In genomic region chr7:139775829-139776266, GRCh38 we compare ENCODE assay signal across 7 cellular contexts. TPM values are rescaled to one million over a fixed set of nuclear protein-coding genes. Genes with fewer than 3 reads are reported as not detected.
DNase-seq lines count a peak whose midpoint lies in the region; ATAC-seq and TF ChIP-seq lines count a peak whose summit lies in the region.

No MANE protein-coding gene starts in this region.

- no peaks in the 10 kb centered on the region for H3K36me3 ChIP-seq in OCI-LY7 (ENCODE audit: insufficient read depth, low read length)
- H3K36me3 ChIP-seq in naive thymus-derived CD4-positive, alpha-beta T cell (ENCODE audit: control insufficient read depth in 2 of 3, insufficient read depth in 3 of 3, low read length in 3 of 3) = peaks cover 0 to 5% (median 0%) of the 10 kb centered on the region in 3 experiments

- no peaks in the 10 kb centered on the region for H4K20me1 ChIP-seq in OCI-LY7 (ENCODE audit: insufficient read depth, low read length)

- H3K9me2 ChIP-seq in OCI-LY7 (ENCODE audit: insufficient read depth, low read length) = no peaks in the 10 kb centered on the region

- no peaks in the 10 kb centered on the region for H3K79me2 ChIP-seq in OCI-LY7 (ENCODE audit: insufficient read depth, low read depth, low read length)

- peak overlapping the region; percentile 97 to 99 for H3K4me3 Mint-ChIP-seq in activated T-cell treated with anti-CD3 and anti-CD28 coated beads, Interleukin-2, amount 50 U/mL, for 72 hours
- peak overlapping the region; percentile 94 to 100 (median 98) for H3K4me3 Mint-ChIP-seq in naive thymus-derived CD4-positive, alpha-beta T cell

- TF ChIP-seq CTCF in GM12875 (IDR thresholded peaks at IDR 0.05; ENCODE audit: borderline replicate concordance, insufficient read depth, low read depth, low read length) (peak; percentile 64), OCI-LY7 (conservative IDR thresholded peaks at IDR 0.05; ENCODE audit: low read length) (peak; percentile 90), fibroblast of mammary gland (conservative IDR thresholded peaks at IDR 0.05; ENCODE audit: control insufficient read depth, insufficient read depth, low read depth, low read length) (peak; percentile 73)

- peak overlapping the region; percentile 99 for H3K4me2 ChIP-seq in OCI-LY7 (ENCODE audit: low read length)

- DNase-seq in HUDEP-2 (lab: John Stamatoyannopoulos, UW; ENCODE audit: unreplicated experiment in 76 of 76) (peak in 59 of 76 experiments; percentile 4 to 70 (median 39)), OCI-LY7 (ENCODE audit: low spot score) (peak; percentile 81), fibroblast of mammary gland (ENCODE audit: low read depth) (peak; percentile 91)
- peak; percentile 49 to 61 for DNase-seq in activated T-cell treated with anti-CD3 and anti-CD28 coated beads, Interleukin-2, amount 50 U/mL, for 72 hours
- DNase-seq in naive thymus-derived CD4-positive, alpha-beta T cell = peak in 8 of 9 donors; percentile 17 to 58 (median 46)

- ATAC-seq in activated T-cell treated with anti-CD3 and anti-CD28 coated beads, Interleukin-2, amount 50 U/mL, for 72 hours (replicated peaks in 1 of 2) = peak; percentile 10 to 11
- ATAC-seq in naive thymus-derived CD4-positive, alpha-beta T cell = peak; percentile 54

- no peaks in the 10 kb centered on the region for H3K9me3 ChIP-seq in OCI-LY7 (ENCODE audit: low read length)
- H3K9me3 ChIP-seq in naive thymus-derived CD4-positive, alpha-beta T cell (ENCODE audit: control insufficient read depth in 2 of 3, low read length in 3 of 3) = no peaks in the 10 kb centered on the region

- BruUV-seq in OCI-LY7 (replicated peaks; lab: Mats Ljungman, UMichigan) = no TSS peak

- peak overlapping the region; percentile 58; the same call in 1 of the 2 replicates for H2AFZ ChIP-seq in OCI-LY7 (ENCODE audit: low read length)

- H3K4me3 ChIP-seq in GM12875 (ENCODE audit: low read depth, low read length) (peak overlapping the region; percentile 89), OCI-LY7 (ENCODE audit: low read depth, low read length, poor library complexity, severe bottlenecking) (peak overlapping the region; percentile 76), fibroblast of mammary gland (ENCODE audit: control insufficient read depth, low read depth, low read length) (peak overlapping the region; percentile 97)
- H3K4me3 ChIP-seq in naive thymus-derived CD4-positive, alpha-beta T cell (ENCODE audit: low read length) = peak overlapping the region; percentile 85

- H3K4me1 Mint-ChIP-seq in activated T-cell treated with anti-CD3 and anti-CD28 coated beads, Interleukin-2, amount 50 U/mL, for 72 hours (ENCODE audit: low read depth) = peaks cover 71% of the 10 kb centered on the region
- H3K4me1 Mint-ChIP-seq in naive thymus-derived CD4-positive, alpha-beta T cell = peaks cover 60 to 75% (median 72%) of the 10 kb centered on the region in 7 donors

- intact Hi-C loops in OCI-LY7 (cut with micrococcal nuclease; ENCODE audit: unreplicated experiment) = loop anchor here (1.0 to 10.0 kb wide), 4 partner anchors 129 to 399 kb away; partner anchors contain the start of gene KDM7A
- intact Hi-C loops in naive thymus-derived CD4-positive, alpha-beta T cell (cut with micrococcal nuclease) = loop anchor here (1.0 to 10.0 kb wide), 20 partner anchors 9 to 699 kb away; partner anchors contain the start of genes KDM7A (in 2 of the 2), FMC1 (in 1 of the 2), MKRN1 (in 1 of the 2) and PARP12 (in 1 of the 2)

- no peaks in the 10 kb centered on the region for H3K27me3 ChIP-seq in naive thymus-derived CD4-positive, alpha-beta T cell (ENCODE audit: control insufficient read depth in 2 of 2, insufficient read depth in 2 of 2, low read length in 2 of 2)

- POLR2A ChIA-PET in OCI-LY7 (lab: Charles Lee) = no interaction called here
- POLR2A ChIA-PET in naive thymus-derived CD4-positive, alpha-beta T cell (lab: Charles Lee) = no interaction called here

- no peaks in the 10 kb centered on the region for H3K9me3 Mint-ChIP-seq in activated T-cell treated with anti-CD3 and anti-CD28 coated beads, Interleukin-2, amount 50 U/mL, for 72 hours
- H3K9me3 Mint-ChIP-seq in naive thymus-derived CD4-positive, alpha-beta T cell = no peaks in the 10 kb centered on the region

- CTCF ChIA-PET in OCI-LY7 (lab: Charles Lee; ENCODE audit: unreplicated experiment) = no interaction called here
- CTCF ChIA-PET in naive thymus-derived CD4-positive, alpha-beta T cell (lab: Charles Lee) = no interaction called here

- no peak overlapping the region for H3K27ac Mint-ChIP-seq in activated T-cell treated with anti-CD3 and anti-CD28 coated beads, Interleukin-2, amount 50 U/mL, for 72 hours
- peak overlapping the region; percentile 92 to 98 (median 96) for H3K27ac Mint-ChIP-seq in naive thymus-derived CD4-positive, alpha-beta T cell

- H3K27ac ChIP-seq in OCI-LY7 (ENCODE audit: low read depth, low read length, poor library complexity, severe bottlenecking) (no peak overlapping the region), temporal lobe (ENCODE audit: low read depth, low read length) (peak overlapping the region; percentile 93)
- H3K27ac ChIP-seq in naive thymus-derived CD4-positive, alpha-beta T cell (ENCODE audit: low read depth, low read length) = peak overlapping the region; percentile 89

- H3K27me3 Mint-ChIP-seq in activated T-cell treated with anti-CD3 and anti-CD28 coated beads, Interleukin-2, amount 50 U/mL, for 72 hours (ENCODE audit: low read depth) = peaks cover 19% of the 10 kb centered on the region
- H3K27me3 Mint-ChIP-seq in naive thymus-derived CD4-positive, alpha-beta T cell = peaks cover 0 to 18% (median 0%) of the 10 kb centered on the region in 5 donors

- H3K4me1 ChIP-seq in OCI-LY7 (ENCODE audit: insufficient read depth, low read length, poor library complexity, severe bottlenecking) = peaks cover 23% of the 10 kb centered on the region
- peaks cover 8 to 35% of the 10 kb centered on the region in 2 donors for H3K4me1 ChIP-seq in naive thymus-derived CD4-positive, alpha-beta T cell (ENCODE audit: control insufficient read depth in 2 of 2, insufficient read depth in 2 of 2, low read length in 2 of 2)

- H3K36me3 Mint-ChIP-seq in activated T-cell treated with anti-CD3 and anti-CD28 coated beads, Interleukin-2, amount 50 U/mL, for 72 hours (ENCODE audit: insufficient read depth in 2 of 2) = peaks cover 7% of the 10 kb centered on the region in 2 donors
- peaks cover 0 to 12% (median 5%) of the 10 kb centered on the region in 5 donors for H3K36me3 Mint-ChIP-seq in naive thymus-derived CD4-positive, alpha-beta T cell

RNA-seq across cellular contexts. Expression of gene HIPK2, which starts 1.9 kb away (rescaled TPM):
- total RNA-seq in OCI-LY7 (2014; rRNA removed; shearing (Covaris generic)) = 5.9 and 6.2 TPM in 2 replicates
- 7.9 and 10.3 TPM in 2 replicates for total RNA-seq in OCI-LY7 (2022)
- total RNA-seq in activated T-cell treated with anti-CD3 and anti-CD28 coated beads, Interleukin-2, amount 50 U/mL, for 72 hours = 10 to 100 TPM; 28.7 to 35.4 TPM
- total RNA-seq in naive thymus-derived CD4-positive, alpha-beta T cell = 10 to 100 TPM; 27.3 to 44.0 (median 37.3) TPM
- polyA plus RNA-seq in naive thymus-derived CD4-positive, alpha-beta T cell = 1 to 10 TPM; 4.6 to 8.5 TPM
- 20.4 TPM for total RNA-seq in temporal lobe

RNA-seq across cellular contexts. Expression of gene TBXAS1, which starts 53.2 kb away (rescaled TPM):
- total RNA-seq in OCI-LY7 (2014; rRNA removed; shearing (Covaris generic)) = not detected in 2 replicates
- total RNA-seq in OCI-LY7 (2022) = 0.86 TPM in 1 of 2 replicates, not detected in the other
- 1 to 10 TPM; 3.9 to 4.7 TPM for total RNA-seq in activated T-cell treated with anti-CD3 and anti-CD28 coated beads, Interleukin-2, amount 50 U/mL, for 72 hours
- 10 to 100 TPM in 1 of 5 experiments, 1 to 10 TPM in 4; 2.6 to 70.9 (median 6.7) TPM for total RNA-seq in naive thymus-derived CD4-positive, alpha-beta T cell
- 1 to 10 TPM; 1.9 to 2.9 TPM for polyA plus RNA-seq in naive thymus-derived CD4-positive, alpha-beta T cell
- total RNA-seq in temporal lobe = 1.2 TPM

Comparison
In these comparisons a context has a peak if more than half of its experiments do, and no peak if none do; other contexts are left out.
1. DNase-seq: peak in every context shown above with its lines; median percentile 91 in fibroblast of mammary gland; 81 in OCI-LY7; 55 in activated T-cell treated with anti-CD3 and anti-CD28 coated beads, Interleukin-2, amount 50 U/mL, for 72 hours; 46 in naive thymus-derived CD4-positive, alpha-beta T cell; 39 in HUDEP-2.